In the genomic region with DNA sequence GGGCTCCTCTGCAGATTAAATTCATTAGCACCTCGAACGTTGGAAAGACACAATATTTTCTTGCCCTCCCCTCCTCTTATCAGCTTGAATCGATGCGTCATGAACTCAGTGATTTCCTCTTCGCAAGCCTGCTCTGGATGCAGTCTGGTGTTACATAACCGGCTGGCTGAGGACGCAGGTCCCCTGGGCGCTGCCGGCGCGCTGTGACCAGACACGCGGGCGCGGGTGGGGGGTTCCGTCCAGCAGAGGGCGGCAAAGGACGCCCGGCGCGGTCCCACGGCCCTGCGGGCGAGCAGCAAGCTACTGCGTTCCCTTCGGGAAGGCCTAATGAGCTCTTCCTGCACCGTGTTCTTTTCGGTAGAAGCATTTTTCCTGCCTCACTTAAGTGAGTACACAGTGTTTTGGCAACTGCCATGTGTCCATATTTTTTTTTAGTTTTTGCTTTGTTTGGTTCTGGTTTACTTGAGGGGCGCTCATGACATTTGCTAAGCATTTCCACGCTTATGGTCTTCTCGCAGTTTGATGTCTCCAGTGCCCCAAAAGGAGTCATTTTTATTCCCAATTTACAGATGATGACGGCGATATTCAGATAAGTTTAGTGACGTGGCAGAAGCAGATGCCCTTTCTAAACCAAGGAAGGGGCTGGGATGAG, we compare ENCODE assay signal across 9 cellular contexts.
DNase-seq lines count a peak whose midpoint lies in the region; ATAC-seq and TF ChIP-seq lines count a peak whose summit lies in the region.
"Had no signal": no experiment of that assay in that cellular context is flagged by ENCODE, and none has a peak within 500 bp of the region (broad histone marks: within the 10 kb centered on the region; RNA-seq: fewer than 3 reads in every experiment).

No MANE protein-coding gene starts in this region.

- H3K27ac ChIP-seq in PC-3 (ENCODE audit: low read length) (no peak overlapping the region), esophagus muscularis mucosa (replicated peaks in 1 of 4) (peak overlapping the region; percentile 80 to 91 (median 86))
- H3K27ac ChIP-seq: neutrophil had no signal

- peak overlapping the region; percentile 65 for H3K4me2 ChIP-seq in PC-3 (ENCODE audit: low read length)

- H3K4me1 ChIP-seq in PC-3 (ENCODE audit: insufficient read depth, low read length) (peaks cover 12% of the 10 kb centered on the region), esophagus muscularis mucosa (peaks cover 20 to 71% (median 69%) of the 10 kb centered on the region in 4 donors)

- no peak overlapping the region for H3K4me3 ChIP-seq in PC-3 (ENCODE audit: low read length)
- H3K4me3 ChIP-seq in esophagus muscularis mucosa = peak overlapping the region; percentile 21 to 47 (median 38)

- TF ChIP-seq POLR2A in esophagus muscularis mucosa (IDR thresholded peaks at IDR 0.05; ENCODE audit: low read depth) = no peak

- CTCF ChIA-PET in PC-3 (lab: Charles Lee) = interaction anchor here (0.6 to 1.5 kb wide), 14 partner anchors 9 to 256 kb away, joined by 3 to 17 read pairs (median 4); a partner anchor contains a TSS

- no peak overlapping the region for H3K9ac ChIP-seq in PC-3 (ENCODE audit: low read length)

- no peaks in the 10 kb centered on the region for H3F3A ChIP-seq in PC-3 (ENCODE audit: low read length, unreplicated experiment)

- intact Hi-C loops in PC-3 (cut with micrococcal nuclease) = loop anchor here (1.0 to 10.0 kb wide), 5 partner anchors 12 to 247 kb away; no protein-coding TSS in a partner anchor
- intact Hi-C loops in esophagus muscularis mucosa (cut with DNase I) = loop anchor here (2.0 to 5.0 kb wide), 3 partner anchors 112 to 249 kb away; a partner anchor contains a TSS

- peak; percentile 88 for TF ChIP-seq CTCF in PC-3 (conservative IDR thresholded peaks at IDR 0.05; ENCODE audit: low read depth, low read length)
- peak; percentile 95 to 99 (median 97) for TF ChIP-seq CTCF in esophagus muscularis mucosa (IDR thresholded peaks at IDR 0.05)

- peak; percentile 23 for DNase-seq in DMS 273 treated with DMSO at 0.1 percent for 48 hours (lab: John Stamatoyannopoulos, UW)
- DNase-seq in HuH-7.5 (ENCODE audit: low spot score) = peak; percentile 64
- peak; percentile 82 for DNase-seq in PC-3
- peak; percentile 89 for DNase-seq in activated T-cell treated with anti-CD3 and anti-CD28 coated beads, Interleukin-2, amount 50 U/mL, for 24 hours
- DNase-seq in esophagus muscularis mucosa (ENCODE audit: extremely low spot score) = peak; percentile 95
- DNase-seq in naive B cell = peak; percentile 58
- DNase-seq in stimulated activated CD8-positive, alpha-beta memory T cell treated with anti-CD3 and anti-CD28 coated beads, Interleukin-7, amount 100 ng/mL, for 48 hours (ENCODE audit: extremely low read depth in 1 of 2, low read depth in 1 of 2) = peak; percentile 45 to 55

- H3K9me3 ChIP-seq in PC-3 (ENCODE audit: low read length) = no peaks in the 10 kb centered on the region
- H3K9me3 ChIP-seq in esophagus muscularis mucosa = no peaks in the 10 kb centered on the region
- H3K9me3 ChIP-seq: neutrophil had no signal

- no peak overlapping the region for H3K4me3 Mint-ChIP-seq in activated T-cell treated with anti-CD3 and anti-CD28 coated beads, Interleukin-2, amount 50 U/mL, for 24 hours
- H3K4me3 Mint-ChIP-seq in naive B cell = peak overlapping the region in 1 of 8 donors; percentile 64

- peaks cover 24% of the 10 kb centered on the region for H3K27me3 Mint-ChIP-seq in activated T-cell treated with anti-CD3 and anti-CD28 coated beads, Interleukin-2, amount 50 U/mL, for 24 hours
- peaks cover 22 to 30% (median 24%) of the 10 kb centered on the region in 3 donors for H3K27me3 Mint-ChIP-seq in naive B cell

- BruUV-seq in PC-3 (replicated peaks; lab: Mats Ljungman, UMichigan) = no TSS peak

- WGBS in esophagus muscularis mucosa = 29% methylated on average over 16 of the region's 34 CpGs

- no peaks in the 10 kb centered on the region for H4K20me1 ChIP-seq in PC-3 (ENCODE audit: low read length)

- H3K27me3 ChIP-seq in PC-3 (ENCODE audit: low read length) (no peaks in the 10 kb centered on the region), esophagus muscularis mucosa (no peaks in the 10 kb centered on the region)

- no peaks in the 10 kb centered on the region for H3K9me3 Mint-ChIP-seq in activated T-cell treated with anti-CD3 and anti-CD28 coated beads, Interleukin-2, amount 50 U/mL, for 24 hours
- no peaks in the 10 kb centered on the region for H3K9me3 Mint-ChIP-seq in naive B cell

- H3K36me3 Mint-ChIP-seq in activated T-cell treated with anti-CD3 and anti-CD28 coated beads, Interleukin-2, amount 50 U/mL, for 24 hours (ENCODE audit: low read depth) = no peaks in the 10 kb centered on the region
- H3K36me3 Mint-ChIP-seq in naive B cell = no peaks in the 10 kb centered on the region

- H3K4me1 Mint-ChIP-seq in activated T-cell treated with anti-CD3 and anti-CD28 coated beads, Interleukin-2, amount 50 U/mL, for 24 hours (ENCODE audit: low read depth) = peaks cover 16% of the 10 kb centered on the region
- peaks cover 0 to 6% (median 3%) of the 10 kb centered on the region in 3 donors for H3K4me1 Mint-ChIP-seq in naive B cell

- TF ChIP-seq EP300 in esophagus muscularis mucosa (IDR thresholded peaks at IDR 0.05) = no peak

- no peaks in the 10 kb centered on the region for H3K9me2 ChIP-seq in PC-3 (replicated peaks; ENCODE audit: low read length)

- H3K36me3 ChIP-seq in PC-3 (ENCODE audit: low read depth, low read length) (no peaks in the 10 kb centered on the region), esophagus muscularis mucosa (no peaks in the 10 kb centered on the region)
- H3K36me3 ChIP-seq: neutrophil had no signal

- ATAC-seq in GM21529 (IDR thresholded peaks at IDR 0.05; ENCODE audit: unreplicated experiment) (peak; percentile 96), PC-3 (peak; percentile 94), naive B cell (ENCODE audit: low read depth in 2 of 2) (peak; percentile 88 to 93)

- POLR2A ChIA-PET in PC-3 (lab: Charles Lee; ENCODE audit: unreplicated experiment) = interaction anchor here (0.7 to 1.0 kb wide), 2 partner anchors 103 to 112 kb away, joined by 5 to 6 read pairs; a partner anchor contains a TSS

- H2AFZ ChIP-seq in PC-3 (ENCODE audit: low read length) = peak overlapping the region; percentile 61; the same call in 1 of the 2 replicates

- H3K79me2 ChIP-seq in PC-3 (ENCODE audit: low read length) = no peaks in the 10 kb centered on the region

- H3K27ac Mint-ChIP-seq in activated T-cell treated with anti-CD3 and anti-CD28 coated beads, Interleukin-2, amount 50 U/mL, for 24 hours = no peak overlapping the region
- peak overlapping the region in 1 of 6 donors; percentile 61 for H3K27ac Mint-ChIP-seq in naive B cell

Comparison
In these comparisons a context has a peak if more than half of its experiments do, and no peak if none do; other contexts are left out.
1. DNase-seq: peak in every context shown above with its lines; median percentile 95 in esophagus muscularis mucosa; 89 in activated T-cell treated with anti-CD3 and anti-CD28 coated beads, Interleukin-2, amount 50 U/mL, for 24 hours; 82 in PC-3; 64 in HuH-7.5; 58 in naive B cell; 50 in stimulated activated CD8-positive, alpha-beta memory T cell treated with anti-CD3 and anti-CD28 coated beads, Interleukin-7, amount 100 ng/mL, for 48 hours; 23 in DMS 273 treated with DMSO at 0.1 percent for 48 hours.